23 cellular contexts compared by ENCODE assay signal in the genomic region with DNA sequence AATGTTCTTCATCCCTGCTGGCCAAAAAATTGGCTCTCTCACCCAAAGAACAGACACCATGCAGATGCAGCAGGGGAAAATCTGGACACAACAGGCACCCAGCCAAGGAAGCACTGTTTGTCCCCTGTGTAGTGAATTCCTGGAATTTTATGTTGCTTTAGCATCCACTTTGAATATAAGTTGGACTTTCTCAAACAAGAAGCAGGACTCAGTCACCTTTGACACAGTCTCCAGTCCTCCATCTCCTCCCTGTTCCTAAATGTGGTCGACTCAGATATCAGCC. TPM values are rescaled to one million over a fixed set of nuclear protein-coding genes. Genes with fewer than 3 reads are reported as not detected.
DNase-seq lines count a peak whose midpoint lies in the region; ATAC-seq and TF ChIP-seq lines count a peak whose summit lies in the region.
"Had no signal": no experiment of that assay in that cellular context is flagged by ENCODE, and none has a peak within 500 bp of the region (broad histone marks: within the 10 kb centered on the region; RNA-seq: fewer than 3 reads in every experiment).

No MANE protein-coding gene starts in this region.

- CTCF ChIA-PET in activated naive CD4-positive, alpha-beta T cell treated with anti-CD3 and anti-CD28 coated beads, Interleukin-2, amount 10 ng/mL, durations not matched to agents 7 days and 5 days (lab: Charles Lee) = no interaction called here
- CTCF ChIA-PET in activated CD8-positive, alpha-beta T cell treated with anti-CD3 and anti-CD28 coated beads for 36 hours (lab: Charles Lee) = no interaction called here

- H3K4me1 ChIP-seq in testis = no peaks in the 10 kb centered on the region
- H3K4me1 ChIP-seq: Caco-2, upper lobe of left lung had no signal

- peaks cover 90% of the 10 kb centered on the region for H3K36me3 Mint-ChIP-seq in activated naive CD4-positive, alpha-beta T cell treated with anti-CD3 and anti-CD28 coated beads, Interleukin-2, amount 10 ng/mL, durations not matched to agents 7 days and 5 days
- H3K36me3 Mint-ChIP-seq in activated CD8-positive, alpha-beta T cell treated with anti-CD3 and anti-CD28 coated beads for 36 hours (ENCODE audit: low read depth) = peaks cover 70% of the 10 kb centered on the region

- DNase-seq in activated naive CD4-positive, alpha-beta T cell treated with anti-CD3 and anti-CD28 coated beads, Interleukin-2, amount 10 ng/mL, durations not matched to agents 7 days and 5 days = no peak
- DNase-seq in activated naive CD4-positive, alpha-beta T cell treated with Interleukin-2 at 50 U/mL for 16 hours = no peak
- DNase-seq in activated CD8-positive, alpha-beta T cell treated with anti-CD3 and anti-CD28 coated beads for 36 hours = no peak
- DNase-seq in fibroblast of mammary gland (ENCODE audit: low read depth) (peak; percentile 26), testis (peak; percentile 14), iPS-NIHi7 (ENCODE audit: extremely low spot score) (no peak)
- no peak for DNase-seq in NK-92 treated with Interleukin-12 subunit alpha and Interleukin-12 subunit beta, amount 100 ng/mL, for 24 hours (lab: John Stamatoyannopoulos, UW)
- DNase-seq: activated effector memory CD4-positive, alpha-beta T cell treated with Interleukin-2 at 50 U/mL for 16 hours; Caco-2; H7; NCI-H1930; NCI-H446; nucleus accumbens; upper lobe of left lung had no signal

- H3K4me3 Mint-ChIP-seq in activated naive CD4-positive, alpha-beta T cell treated with anti-CD3 and anti-CD28 coated beads, Interleukin-2, amount 10 ng/mL, durations not matched to agents 7 days and 5 days = no peak overlapping the region
- H3K4me3 Mint-ChIP-seq in activated CD8-positive, alpha-beta T cell treated with anti-CD3 and anti-CD28 coated beads for 36 hours = no peak overlapping the region
- H3K4me3 Mint-ChIP-seq: IgD-negative memory B cell; stimulated activated memory B cell treated with anti-CD40 and anti-IgM and Interleukin-4, amounts not matched to agents 10 μg/mL and 1 μg/mL and 100 μg/mL, for 72 hours had no signal

- H3K4me1 Mint-ChIP-seq in activated naive CD4-positive, alpha-beta T cell treated with anti-CD3 and anti-CD28 coated beads, Interleukin-2, amount 10 ng/mL, durations not matched to agents 7 days and 5 days = peaks cover 26% of the 10 kb centered on the region
- H3K4me1 Mint-ChIP-seq in activated CD8-positive, alpha-beta T cell treated with anti-CD3 and anti-CD28 coated beads for 36 hours (ENCODE audit: low read depth) = peaks cover 41% of the 10 kb centered on the region

- no peaks in the 10 kb centered on the region for H3K9me3 ChIP-seq in testis
- H3K9me3 ChIP-seq: Caco-2 had no signal

- H3K27ac Mint-ChIP-seq in activated naive CD4-positive, alpha-beta T cell treated with anti-CD3 and anti-CD28 coated beads, Interleukin-2, amount 10 ng/mL, durations not matched to agents 7 days and 5 days = peak overlapping the region; percentile 79
- peak overlapping the region; percentile 85 for H3K27ac Mint-ChIP-seq in activated CD8-positive, alpha-beta T cell treated with anti-CD3 and anti-CD28 coated beads for 36 hours
- H3K27ac Mint-ChIP-seq: stimulated activated memory B cell treated with anti-CD40 and anti-IgM and Interleukin-4, amounts not matched to agents 10 μg/mL and 1 μg/mL and 100 μg/mL, for 72 hours had no signal

- no peaks in the 10 kb centered on the region for H3K27me3 ChIP-seq in testis
- H3K27me3 ChIP-seq: upper lobe of left lung had no signal

- WGBS in testis, 2 donors = 42 to 50% methylated on average over 1 of the region's 1 CpG

- no peak overlapping the region for H3K27ac ChIP-seq in testis
- H3K27ac ChIP-seq: coronary artery, RWPE1, upper lobe of left lung had no signal

- H3K4me3 ChIP-seq in fibroblast of mammary gland (ENCODE audit: control insufficient read depth, low read depth, low read length) (no peak overlapping the region), testis (no peak overlapping the region)
- H3K4me3 ChIP-seq: coronary artery, upper lobe of left lung had no signal

- ATAC-seq in activated CD8-positive, alpha-beta T cell treated with anti-CD3 and anti-CD28 coated beads for 36 hours = no peak
- no peak for ATAC-seq in GM21447 (IDR thresholded peaks at IDR 0.05; ENCODE audit: unreplicated experiment)
- ATAC-seq: left lobe of liver; stimulated activated memory B cell treated with anti-CD40 and anti-IgM and Interleukin-4, amounts not matched to agents 10 μg/mL and 1 μg/mL and 100 μg/mL, for 72 hours had no signal

- no peak for TF ChIP-seq CTCF in activated CD8-positive, alpha-beta T cell treated with anti-CD3 and anti-CD28 coated beads for 36 hours (IDR thresholded peaks at IDR 0.05)
- no peak for TF ChIP-seq CTCF in fibroblast of mammary gland (conservative IDR thresholded peaks at IDR 0.05; ENCODE audit: control insufficient read depth, insufficient read depth, low read depth, low read length)
- no peak for TF ChIP-seq CTCF in testis (IDR thresholded peaks at IDR 0.05)

- H3K9me3 Mint-ChIP-seq in activated naive CD4-positive, alpha-beta T cell treated with anti-CD3 and anti-CD28 coated beads, Interleukin-2, amount 10 ng/mL, durations not matched to agents 7 days and 5 days = peaks cover 34% of the 10 kb centered on the region
- H3K9me3 Mint-ChIP-seq in activated CD8-positive, alpha-beta T cell treated with anti-CD3 and anti-CD28 coated beads for 36 hours = peaks cover 2% of the 10 kb centered on the region

- intact Hi-C loops in activated CD8-positive, alpha-beta T cell treated with anti-CD3 and anti-CD28 coated beads for 36 hours (cut with micrococcal nuclease) = no loop called here
- intact Hi-C loops in testis (cut with DNase I; ENCODE audit: low total_unique reads) = no loop called here

- H3K36me3 ChIP-seq in testis (ENCODE audit: low read depth, missing control alignments) = no peaks in the 10 kb centered on the region

- no peak for TF ChIP-seq POLR2A in testis (IDR thresholded peaks at IDR 0.05)

- no peaks in the 10 kb centered on the region for H3K27me3 Mint-ChIP-seq in activated naive CD4-positive, alpha-beta T cell treated with anti-CD3 and anti-CD28 coated beads, Interleukin-2, amount 10 ng/mL, durations not matched to agents 7 days and 5 days
- no peaks in the 10 kb centered on the region for H3K27me3 Mint-ChIP-seq in activated CD8-positive, alpha-beta T cell treated with anti-CD3 and anti-CD28 coated beads for 36 hours
- H3K27me3 Mint-ChIP-seq: stimulated activated memory B cell treated with anti-CD40 and anti-IgM and Interleukin-4, amounts not matched to agents 10 μg/mL and 1 μg/mL and 100 μg/mL, for 72 hours had no signal

- POLR2A ChIA-PET in activated CD8-positive, alpha-beta T cell treated with anti-CD3 and anti-CD28 coated beads for 36 hours (lab: Charles Lee) = no interaction called here

RNA-seq across cellular contexts. Expression of a gene that starts 11.8 kb away (rescaled TPM):
- total RNA-seq in activated CD8-positive, alpha-beta T cell treated with anti-CD3 and anti-CD28 coated beads for 36 hours = 1 to 10 TPM; 7.9 to 8.3 TPM
- total RNA-seq in testis = 1 to 10 TPM; 5.8 to 6.1 TPM
- 3.2 TPM for polyA plus RNA-seq in testis (ENCODE audit: insufficient read depth, low read depth, low replicate concordance)

RNA-seq across cellular contexts. Expression of a gene that starts 14.8 kb away (rescaled TPM):
- not detected for total RNA-seq in activated CD8-positive, alpha-beta T cell treated with anti-CD3 and anti-CD28 coated beads for 36 hours
- 10 to 100 TPM in 1 of 2 donors, 1 to 10 TPM in 1; 9.5 to 18.9 TPM for total RNA-seq in testis
- polyA plus RNA-seq in testis (ENCODE audit: insufficient read depth, low read depth, low replicate concordance) = 23.4 TPM
- total RNA-seq: Caco-2, endothelial cell of umbilical vein, frontal cortex, H7, left lobe of liver, mononuclear cell, upper lobe of left lung had no signal
- polyA plus RNA-seq: endothelial cell of umbilical vein, IgD-negative memory B cell had no signal

Comparison
In these comparisons a context has a peak if more than half of its experiments do, and no peak if none do; other contexts are left out.
1. DNase-seq: peak in fibroblast of mammary gland (single experiment) and testis (single experiment); none in activated naive CD4-positive, alpha-beta T cell treated with anti-CD3 and anti-CD28 coated beads, Interleukin-2, amount 10 ng/mL, durations not matched to agents 7 days and 5 days (single experiment), activated naive CD4-positive, alpha-beta T cell treated with Interleukin-2 at 50 U/mL for 16 hours (single experiment), activated CD8-positive, alpha-beta T cell treated with anti-CD3 and anti-CD28 coated beads for 36 hours (single experiment), iPS-NIHi7 (single experiment) and NK-92 treated with Interleukin-12 subunit alpha and Interleukin-12 subunit beta, amount 100 ng/mL, for 24 hours (single experiment).
2. RNA of a gene that starts 14.8 kb away (total RNA-seq): 9.5 to 18.9 TPM in testis; not detected in activated CD8-positive, alpha-beta T cell treated with anti-CD3 and anti-CD28 coated beads for 36 hours; every median in the first group is over 10 times any median in the second.